ENCODE assay signal across 26 cellular contexts in the genomic region with DNA sequence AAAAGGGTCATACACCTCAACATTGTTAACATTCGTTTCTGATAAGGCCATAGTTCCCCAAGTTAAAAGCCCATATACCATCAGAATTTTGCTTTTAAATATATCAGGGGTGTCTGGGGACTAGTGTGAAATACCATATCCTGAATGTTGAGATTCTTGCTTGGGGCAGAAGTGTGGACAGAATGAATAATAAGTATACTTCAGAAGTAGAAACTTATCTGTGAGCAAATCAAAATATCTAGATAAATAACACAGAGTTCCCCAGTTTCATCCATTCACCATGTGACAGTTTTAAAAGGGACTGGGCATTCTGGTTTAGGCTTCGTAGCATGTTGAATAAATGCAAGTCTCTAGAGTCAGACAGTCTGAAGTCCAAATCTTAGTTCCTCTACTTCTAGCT.
DNase-seq lines count a peak whose midpoint lies in the region; ATAC-seq and TF ChIP-seq lines count a peak whose summit lies in the region.
"Had no signal": no experiment of that assay in that cellular context is flagged by ENCODE, and none has a peak within 500 bp of the region (broad histone marks: within the 10 kb centered on the region; RNA-seq: fewer than 3 reads in every experiment).

No MANE protein-coding gene starts in this region.

- in situ Hi-C loops in GM23248 (cut with MboI) = no loop called here

- no peak overlapping the region for H3K27ac Mint-ChIP-seq in GM23338
- H3K27ac Mint-ChIP-seq: CD4-positive, alpha-beta memory T cell had no signal

- H3K4me3 Mint-ChIP-seq in GM23338 = no peak overlapping the region
- H3K4me3 Mint-ChIP-seq: CD4-positive, alpha-beta memory T cell had no signal

- H3K9me3 ChIP-seq in hepatocyte (ENCODE audit: low read depth) (no peaks in the 10 kb centered on the region), thyroid gland (no peaks in the 10 kb centered on the region), GM23248 (ENCODE audit: low read depth) (no peaks in the 10 kb centered on the region)
- H3K9me3 ChIP-seq: BLaER1 treated with 17β-estradiol and CSF1 and Interleukin-3, amounts not matched to agents 10 nM and 100 nM; HAP-1 had no signal

- TF ChIP-seq POLR2A in thyroid gland (IDR thresholded peaks at IDR 0.05) = no peak

- 38% methylated on average over 2 of the region's 2 CpGs for WGBS in hepatocyte (ENCODE audit: low lambda C conversion rate, missing lambda C conversion rate)
- WGBS in thyroid gland, 2 donors = 55 to 62% methylated on average over 2 of the region's 2 CpGs
- WGBS in GM23248 (ENCODE audit: low coverage in 1 of 2, low lambda C conversion rate in 2 of 2, missing lambda C conversion rate in 2 of 2), 2 experiments = 83 to 94% methylated on average over 2 of the region's 2 CpGs

- intact Hi-C loops in thyroid gland (cut with DNase I) = no loop called here

- TF ChIP-seq CTCF in 22Rv1 (IDR thresholded peaks at IDR 0.05) (no peak), GM23338 (conservative IDR thresholded peaks at IDR 0.05; ENCODE audit: low read depth in 2 of 2) (no peak), hepatocyte (IDR thresholded peaks at IDR 0.05; ENCODE audit: poor library complexity) (no peak), thyroid gland (IDR thresholded peaks at IDR 0.05) (no peak)

- H3K27me3 ChIP-seq in GM23338 (ENCODE audit: insufficient read depth) = no peaks in the 10 kb centered on the region
- no peaks in the 10 kb centered on the region for H3K27me3 ChIP-seq in hepatocyte
- no peaks in the 10 kb centered on the region for H3K27me3 ChIP-seq in thyroid gland
- no peaks in the 10 kb centered on the region for H3K27me3 ChIP-seq in GM23248 (replicated peaks; ENCODE audit: insufficient read depth)
- H3K27me3 ChIP-seq: BLaER1 treated with 17β-estradiol and CSF1 and Interleukin-3, amounts not matched to agents 10 nM and 100 nM had no signal

- H3K27me3 Mint-ChIP-seq in GM23338 (ENCODE audit: insufficient read depth, low read depth, poor library complexity) = peaks cover 9% of the 10 kb centered on the region
- H3K27me3 Mint-ChIP-seq: CD4-positive, alpha-beta memory T cell had no signal

- H3K4me3 ChIP-seq in GM23338 = no peak overlapping the region
- H3K4me3 ChIP-seq in hepatocyte = no peak overlapping the region
- no peak overlapping the region for H3K4me3 ChIP-seq in thyroid gland (replicated peaks in 1 of 3)
- no peak overlapping the region for H3K4me3 ChIP-seq in GM23248
- H3K4me3 ChIP-seq: BLaER1 treated with 17β-estradiol and CSF1 and Interleukin-3, amounts not matched to agents 10 nM and 100 nM; HAP-1 had no signal

- H3K4me1 Mint-ChIP-seq in GM23338 = peaks cover 16% of the 10 kb centered on the region

- H3K9ac ChIP-seq in GM23248 = no peak overlapping the region
- H3K9ac ChIP-seq: BLaER1 treated with 17β-estradiol and CSF1 and Interleukin-3, amounts not matched to agents 10 nM and 100 nM had no signal

- DNase-seq in GM23338 (ENCODE audit: low spot score) (no peak), hepatocyte (ENCODE audit: low spot score) (no peak), thyroid gland (no peak), GM23248 (no peak), epidermal melanocyte (ENCODE audit: insufficient read length, low spot score) (no peak)
- DNase-seq: AML-193; CD4-positive, alpha-beta memory T cell; COR-L47; DMS 273 treated with DMSO at 0.1 percent for 48 hours; DMS79 treated with DMSO at 0.1 percent for 48 hours; GF-D8; GOT3; KBM-7; NCI-H1048; NCI-H1417; NCI-H1694; NCI-H2029 treated with DMSO at 0.1 percent for 48 hours; NCI-H446 treated with DMSO at 0.1 percent for 48 hours; NCI-H526; SHP77 had no signal

- H4K20me1 ChIP-seq in GM23338 (replicated peaks; ENCODE audit: insufficient read depth) = peaks cover 3% of the 10 kb centered on the region; the same call in 1 of the 2 replicates
- no peaks in the 10 kb centered on the region for H4K20me1 ChIP-seq in hepatocyte (ENCODE audit: insufficient read depth, poor library complexity, severe bottlenecking)
- H4K20me1 ChIP-seq in GM23248 (ENCODE audit: insufficient read depth) = no peaks in the 10 kb centered on the region

- H3K79me2 ChIP-seq in GM23338 (replicated peaks; ENCODE audit: insufficient read depth) = peaks cover 21% of the 10 kb centered on the region
- H3K79me2 ChIP-seq in hepatocyte = peaks cover 56% of the 10 kb centered on the region
- no peaks in the 10 kb centered on the region for H3K79me2 ChIP-seq in GM23248 (ENCODE audit: insufficient read depth)

- H3K27ac ChIP-seq in 22Rv1 = peak overlapping the region; percentile 93
- 0 out of 2 replicates have a peak overlapping the region, but pooled peaks have one; percentile 42 for H3K27ac ChIP-seq in GM23338 (ENCODE audit: low read depth)
- peak overlapping the region; percentile 58 for H3K27ac ChIP-seq in hepatocyte
- peak overlapping the region in 2 of 3 donors; percentile 32 to 60 for H3K27ac ChIP-seq in thyroid gland
- H3K27ac ChIP-seq in GM23248 = no peak overlapping the region
- H3K27ac ChIP-seq: BLaER1 treated with 17β-estradiol and CSF1 and Interleukin-3, amounts not matched to agents 10 nM and 100 nM; RWPE1 had no signal

- H3K4me2 ChIP-seq in GM23338 (no peak overlapping the region), hepatocyte (no peak overlapping the region), GM23248 (ENCODE audit: unreplicated experiment) (no peak overlapping the region)
- H3K4me2 ChIP-seq: BLaER1 treated with 17β-estradiol and CSF1 and Interleukin-3, amounts not matched to agents 10 nM and 100 nM had no signal

- ATAC-seq in GM23338 (no peak), GM21526 (IDR thresholded peaks at IDR 0.05; ENCODE audit: low FRiP score, unreplicated experiment) (no peak)
- ATAC-seq: Panc1 had no signal

- H3K9me2 ChIP-seq in GM23338 (ENCODE audit: insufficient read depth) = no peaks in the 10 kb centered on the region
- no peaks in the 10 kb centered on the region for H3K9me2 ChIP-seq in hepatocyte (replicated peaks; ENCODE audit: insufficient read depth)
- H3K9me2 ChIP-seq in GM23248 (ENCODE audit: insufficient read depth) = no peaks in the 10 kb centered on the region

- H3K4me1 ChIP-seq in GM23338 (ENCODE audit: insufficient read depth) (0 out of 2 replicates have a peak, but pooled peaks cover 4% of the 10 kb centered on the region), hepatocyte (ENCODE audit: insufficient read depth) (peaks cover 37% of the 10 kb centered on the region), thyroid gland (peaks cover 35 to 47% of the 10 kb centered on the region in 2 donors), GM23248 (ENCODE audit: insufficient read depth) (no peaks in the 10 kb centered on the region)
- H3K4me1 ChIP-seq: HAP-1 had no signal

- 0 out of 2 replicates have a peak, but pooled peaks cover 3% of the 10 kb centered on the region for H3K36me3 ChIP-seq in GM23338 (ENCODE audit: insufficient read depth)
- H3K36me3 ChIP-seq in hepatocyte (replicated peaks; ENCODE audit: insufficient read depth, low read depth) = no peaks in the 10 kb centered on the region
- no peaks in the 10 kb centered on the region for H3K36me3 ChIP-seq in thyroid gland
- H3K36me3 ChIP-seq in GM23248 (ENCODE audit: low read depth) = no peaks in the 10 kb centered on the region
- H3K36me3 ChIP-seq: HAP-1 had no signal

- H3F3A ChIP-seq in GM23338 (replicated peaks; ENCODE audit: low read depth) (no peaks in the 10 kb centered on the region), GM23248 (ENCODE audit: insufficient read depth) (no peaks in the 10 kb centered on the region)

- H2AFZ ChIP-seq in GM23338 = no peak overlapping the region
- no peak overlapping the region for H2AFZ ChIP-seq in hepatocyte
- no peak overlapping the region for H2AFZ ChIP-seq in GM23248

- peaks cover 13% of the 10 kb centered on the region for H3K36me3 Mint-ChIP-seq in GM23338 (ENCODE audit: low read depth)
- H3K36me3 Mint-ChIP-seq: CD4-positive, alpha-beta memory T cell had no signal

- H3K9me3 Mint-ChIP-seq in GM23338 = no peaks in the 10 kb centered on the region
- H3K9me3 Mint-ChIP-seq: CD4-positive, alpha-beta memory T cell had no signal

TF ChIP-seq in GM23338, 12 proteins besides CTCF, POLR2A, EP300 and RAD21 (continues in another document):
- TF ChIP-seq POLR2AphosphoS5 (IDR thresholded peaks at IDR 0.05; ENCODE audit: low read depth) (no peak), NANOG (IDR thresholded peaks at IDR 0.05; ENCODE audit: borderline replicate concordance) (no peak), ZNF114 (CRISPR knock-in tag; IDR thresholded peaks at IDR 0.05) (no peak)
